8 cellular contexts compared by ENCODE assay signal in the genomic region with DNA sequence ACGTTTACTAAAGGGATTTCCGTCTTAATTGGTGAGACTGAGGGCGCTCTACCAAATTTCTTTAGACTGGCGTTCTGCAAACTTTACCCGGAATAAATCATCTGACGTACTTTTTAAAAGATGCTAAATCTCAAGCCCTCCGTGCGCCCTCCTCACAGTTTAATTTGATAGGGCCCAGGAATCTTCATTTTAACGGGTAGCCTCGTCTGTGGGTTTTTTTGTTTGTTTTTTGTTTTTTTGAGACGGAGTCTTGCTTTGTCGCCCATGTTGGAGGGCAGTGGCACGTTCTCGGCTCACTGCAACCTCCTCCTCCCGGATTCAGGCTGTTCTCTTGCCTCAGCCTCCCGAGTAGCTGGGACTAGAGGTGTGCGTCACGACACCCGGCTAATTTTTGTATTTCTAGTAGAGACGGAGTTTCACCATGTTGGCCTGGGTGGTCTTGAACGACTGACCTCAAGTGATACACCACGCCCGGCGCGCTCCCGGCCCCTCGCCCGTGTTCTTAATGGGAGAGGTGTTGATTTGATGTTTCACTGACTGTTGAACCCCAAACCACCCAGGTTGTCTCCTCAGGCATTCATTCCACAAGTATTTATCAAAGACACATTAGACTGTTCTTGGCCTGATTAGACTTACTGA. TPM values are rescaled to one million over a fixed set of nuclear protein-coding genes. Genes with fewer than 3 reads are reported as not detected.
A peak's percentile ranks its signal among the peaks of the same experiment; 100 is the strongest.
DNase-seq lines count a peak whose midpoint lies in the region; ATAC-seq and TF ChIP-seq lines count a peak whose summit lies in the region.

No MANE protein-coding gene starts in this region.

- H3K4me3 ChIP-seq in IMR-90 (ENCODE audit: insufficient read depth, low read depth, low read length) (peak overlapping the region; percentile 67), muscle layer of colon (ENCODE audit: low read depth in 1 of 2, low read length in 2 of 2) (peak overlapping the region; percentile 79 to 83)

- no peak for TF ChIP-seq POLR2A in IMR-90 (IDR thresholded peaks at IDR 0.05; ENCODE audit: low read depth, low read length)

- peak overlapping the region; percentile 92 for H2AK9ac ChIP-seq in IMR-90 (replicated peaks; ENCODE audit: low read depth, low read length, poor library complexity)

- H3K4me2 ChIP-seq in IMR-90 (ENCODE audit: low read depth, low read length) = peak overlapping the region; percentile 38

- H3K36me3 ChIP-seq in IMR-90 (ENCODE audit: control insufficient read depth, insufficient read depth, low read length) (0 out of 2 replicates have a peak, but pooled peaks cover 1% of the 10 kb centered on the region), muscle layer of colon (ENCODE audit: insufficient read depth, low read length) (no peaks in the 10 kb centered on the region)

- H3K18ac ChIP-seq in IMR-90 (ENCODE audit: low read depth, low read length) = 0 out of 2 replicates have a peak overlapping the region, but pooled peaks have one; percentile 21

- BruUV-seq in IMR-90 (replicated peaks; lab: Mats Ljungman, UMichigan) = no TSS peak

- peaks cover 20% of the 10 kb centered on the region for H4K20me1 ChIP-seq in IMR-90 (ENCODE audit: insufficient read depth, low read length)

- no peak overlapping the region for H2BK15ac ChIP-seq in IMR-90 (ENCODE audit: low read depth, low read length)

- peaks cover 32% of the 10 kb centered on the region for H3K36me3 Mint-ChIP-seq in central memory CD8-positive, alpha-beta T cell (ENCODE audit: insufficient read depth)

- no peaks in the 10 kb centered on the region for H3K27me3 Mint-ChIP-seq in central memory CD8-positive, alpha-beta T cell

- peak overlapping the region; percentile 68 for H3K14ac ChIP-seq in IMR-90 (replicated peaks; ENCODE audit: low read depth, low read length)

- no peaks in the 10 kb centered on the region for H3K9me3 Mint-ChIP-seq in central memory CD8-positive, alpha-beta T cell

- peak overlapping the region; percentile 69 to 85; a peak in 3 of 4 replicates for H4K8ac ChIP-seq in IMR-90 (ENCODE audit: low read depth in 2 of 2, low read length in 2 of 2)

- H3K4me3 Mint-ChIP-seq in central memory CD8-positive, alpha-beta T cell = peak overlapping the region; percentile 87

- peak overlapping the region; percentile 20; the same call in 1 of the 2 replicates for H3K56ac ChIP-seq in IMR-90 (ENCODE audit: extremely low read depth, insufficient read depth, low read length)

- H2BK120ac ChIP-seq in IMR-90 (ENCODE audit: low read depth, low read length) = peak overlapping the region; percentile 18; the same call in 1 of the 2 replicates

- CTCF ChIA-PET in IMR-90 (lab: Yijun Ruan, JAX) = interaction anchor here (1.0 kb wide), 1 partner anchor 28 kb away, joined by 3 read pairs; a partner anchor contains a TSS

- no peak for TF ChIP-seq RAD21 in IMR-90 (IDR thresholded peaks at IDR 0.05; ENCODE audit: low read length)

- peak overlapping the region; percentile 32 for H4K5ac ChIP-seq in IMR-90 (ENCODE audit: low read depth, low read length)

- no peak for DNase-seq in IMR-90
- DNase-seq in central memory CD8-positive, alpha-beta T cell (ENCODE audit: low spot score in 2 of 2) = no peak
- no peak for DNase-seq in NCI-H345 treated with DMSO at 0.1 percent for 48 hours (lab: John Stamatoyannopoulos, UW; ENCODE audit: unreplicated experiment)
- no peak for DNase-seq in AG08396 (ENCODE audit: low spot score)
- DNase-seq in NCI-H1105 (lab: John Stamatoyannopoulos, UW) = no peak

- peak overlapping the region; percentile 68 for H2BK5ac ChIP-seq in IMR-90 (ENCODE audit: low read depth, low read length, poor library complexity, severe bottlenecking)

- H3K27me3 ChIP-seq in IMR-90 (ENCODE audit: control insufficient read depth, insufficient read depth, low read length) (no peaks in the 10 kb centered on the region), muscle layer of colon (ENCODE audit: control insufficient read depth in 1 of 2, insufficient read depth in 2 of 2, low read length in 2 of 2) (no peaks in the 10 kb centered on the region)

- H3K9me1 ChIP-seq in IMR-90 (ENCODE audit: insufficient read depth, low read length) = 0 out of 2 replicates have a peak, but pooled peaks cover 3% of the 10 kb centered on the region

- peak overlapping the region; percentile 55; the same call in 1 of the 2 replicates for H3K4ac ChIP-seq in IMR-90 (ENCODE audit: low read depth, low read length)

- peak overlapping the region; percentile 94 for H3K27ac ChIP-seq in 22Rv1
- H3K27ac ChIP-seq in IMR-90 (ENCODE audit: insufficient read depth, low read length) = peak overlapping the region; percentile 77
- peak overlapping the region; percentile 99 for H3K27ac ChIP-seq in muscle layer of colon (ENCODE audit: low read depth, low read length)

- 44% methylated on average over 5 of the region's 28 CpGs; no CpG with 5 or more reads in 1 of the 2 experiments for WGBS in IMR-90 (ENCODE audit: extremely low coverage in 2 of 2, insufficient read length in 1 of 2), 2 experiments

- H2BK20ac ChIP-seq in IMR-90 (ENCODE audit: low read depth, low read length) = no peak overlapping the region

- H4K91ac ChIP-seq in IMR-90 (ENCODE audit: insufficient read depth, low read depth, low read length) = peak overlapping the region; percentile 28; the same call in 1 of the 2 replicates

- in situ Hi-C loops in IMR-90 (cut with MboI; ENCODE audit: low sequenced_read_pairs) = no loop called here

- H3K4me1 ChIP-seq in IMR-90 (ENCODE audit: control insufficient read depth, insufficient read depth, low read length) (peaks cover 2% of the 10 kb centered on the region; the same call in 1 of the 2 replicates), muscle layer of colon (ENCODE audit: insufficient read depth, low read length) (peaks cover 10% of the 10 kb centered on the region)

- intact Hi-C loops in IMR-90 (cut with micrococcal nuclease) = no loop called here

- no peak for TF ChIP-seq CTCF in 22Rv1 (IDR thresholded peaks at IDR 0.05)
- TF ChIP-seq CTCF in IMR-90 (conservative IDR thresholded peaks at IDR 0.05; ENCODE audit: low read depth, low read length) = no peak

- ATAC-seq in IMR-90 (ENCODE audit: low read depth) (no peak), GM18870 (IDR thresholded peaks at IDR 0.05; ENCODE audit: unreplicated experiment) (no peak)
- no peak for ATAC-seq in central memory CD8-positive, alpha-beta T cell (replicated peaks; ENCODE audit: extremely low read depth, poor library complexity, severe bottlenecking)

- H3K4me1 Mint-ChIP-seq in central memory CD8-positive, alpha-beta T cell = peaks cover 27% of the 10 kb centered on the region

- 0 out of 2 replicates have a peak overlapping the region, but pooled peaks have one; percentile 25 for H2AK5ac ChIP-seq in IMR-90 (ENCODE audit: low read depth, low read length)

- no peaks in the 10 kb centered on the region for H3K9me3 ChIP-seq in IMR-90 (ENCODE audit: control insufficient read depth, insufficient read depth, low read length)
- H3K9me3 ChIP-seq in muscle layer of colon (ENCODE audit: low read length) = no peaks in the 10 kb centered on the region

- peak overlapping the region; percentile 98 for H3K27ac Mint-ChIP-seq in central memory CD8-positive, alpha-beta T cell (ENCODE audit: low read depth)

- peak overlapping the region; percentile 71 for H3K9ac ChIP-seq in IMR-90 (ENCODE audit: low read depth, low read length)
- H3K9ac ChIP-seq in muscle layer of colon (ENCODE audit: low read length) = peak overlapping the region; percentile 89

- H2AFZ ChIP-seq in IMR-90 (replicated peaks; ENCODE audit: low read length, poor library complexity) = peak overlapping the region; percentile 100

- dilution Hi-C loops in IMR-90 (cut with HindIII; ENCODE audit: low sequenced_read_pairs, unreplicated experiment) = no loop called here

- H3K79me1 ChIP-seq in IMR-90 (ENCODE audit: low read depth in 1 of 2, low read length in 2 of 2) = peaks cover 21 to 60% of the 10 kb centered on the region in 2 experiments

- H3K23ac ChIP-seq in IMR-90 (ENCODE audit: low read depth, low read length) = peak overlapping the region; percentile 73

- POLR2A ChIA-PET in IMR-90 (lab: Charles Lee; ENCODE audit: unreplicated experiment) = no interaction called here

TF ChIP-seq in IMR-90, 13 proteins besides CTCF, POLR2A, EP300 and RAD21:
- TF ChIP-seq CEBPB (IDR thresholded peaks at IDR 0.05; ENCODE audit: low read depth, low read length) (no peak), RCOR1 (IDR thresholded peaks at IDR 0.05; ENCODE audit: insufficient replicate concordance, low read length) (no peak), SMC3 (IDR thresholded peaks at IDR 0.05; ENCODE audit: low read depth, low read length) (no peak), RFX5 (IDR thresholded peaks at IDR 0.05; ENCODE audit: low read depth, low read length) (no peak), NFE2L2 (IDR thresholded peaks at IDR 0.05; ENCODE audit: low read depth, low read length) (no peak), CHD1 (IDR thresholded peaks at IDR 0.05; ENCODE audit: low read depth, low read length) (no peak), MXI1 (IDR thresholded peaks at IDR 0.05; ENCODE audit: borderline replicate concordance, low read depth, low read length) (no peak), FOS (IDR thresholded peaks at IDR 0.05; ENCODE audit: low read depth, low read length) (no peak)
TF ChIP-seq in IMR-90: peak in this region for 0.

RNA-seq across cellular contexts. Expression of a gene that starts 1.3 kb away (rescaled TPM):
- total RNA-seq in IMR-90 (2012; rRNA removed) = 22.8 and 34.4 TPM in 2 replicates
- 20.5 and 37.4 TPM in 2 replicates for polyA plus RNA-seq in IMR-90 (2012; rRNA removed)
- 3.3 and 7.3 TPM in 2 replicates for polyA plus RNA-seq in IMR-90 (2012; cell fraction: cytosol; rRNA removed)
- polyA plus RNA-seq in IMR-90 (2012; cell fraction: nucleus; rRNA removed; ENCODE audit: low replicate concordance) = 4.6 and 6.2 TPM in 2 replicates

RNA-seq across cellular contexts. Expression of a gene that starts 1.6 kb away (rescaled TPM):
- total RNA-seq in IMR-90 (2012; rRNA removed) = 57.0 and 81.4 TPM in 2 replicates
- 104 and 108 TPM in 2 replicates for polyA plus RNA-seq in IMR-90 (2012; rRNA removed)
- polyA plus RNA-seq in IMR-90 (2012; cell fraction: cytosol; rRNA removed) = 75.5 and 109 TPM in 2 replicates
- 19.9 and 36.3 TPM in 2 replicates for polyA plus RNA-seq in IMR-90 (2012; cell fraction: nucleus; rRNA removed; ENCODE audit: low replicate concordance)

RNA-seq across cellular contexts. Expression of a gene that starts 27.4 kb away (rescaled TPM):
- total RNA-seq in IMR-90 (2012; rRNA removed) = 38.9 and 45.9 TPM in 2 replicates
- polyA plus RNA-seq in IMR-90 (2012; rRNA removed) = 13.5 and 15.8 TPM in 2 replicates
- polyA plus RNA-seq in IMR-90 (2012; cell fraction: cytosol; rRNA removed) = 5.0 and 5.6 TPM in 2 replicates
- polyA plus RNA-seq in IMR-90 (2012; cell fraction: nucleus; rRNA removed; ENCODE audit: low replicate concordance) = 1.9 and 13.6 TPM in 2 replicates
